Comparison of ENCODE assay signal across 19 cellular contexts in genomic region chr1:118927421-118927820, GRCh38.
"Had no signal": no experiment of that assay in that cellular context is flagged by ENCODE, and none has a peak within 500 bp of the region (broad histone marks: within the 10 kb centered on the region; RNA-seq: fewer than 3 reads in every experiment).

No MANE protein-coding gene starts in this region.

- H3K4me3 Mint-ChIP-seq: naive thymus-derived CD8-positive, alpha-beta T cell; stimulated activated effector memory CD8-positive, alpha-beta T cell treated with anti-CD3 and anti-CD28 coated beads, Interleukin-12 subunit alpha, Interleukin-12 subunit beta, amount 100 ng/mL, for 72 hours had no signal

- H3K4me1 ChIP-seq: heart right ventricle, suprapubic skin, thyroid gland, upper lobe of left lung, uterus had no signal

- H3K36me3 Mint-ChIP-seq: naive thymus-derived CD8-positive, alpha-beta T cell; stimulated activated effector memory CD8-positive, alpha-beta T cell treated with anti-CD3 and anti-CD28 coated beads, Interleukin-12 subunit alpha, Interleukin-12 subunit beta, amount 100 ng/mL, for 72 hours had no signal

- H3K4me3 ChIP-seq: heart right ventricle, smooth muscle cell, suprapubic skin, thyroid gland, upper lobe of left lung, uterus had no signal

- H3K27ac Mint-ChIP-seq: naive thymus-derived CD8-positive, alpha-beta T cell; stimulated activated effector memory CD8-positive, alpha-beta T cell treated with anti-CD3 and anti-CD28 coated beads, Interleukin-12 subunit alpha, Interleukin-12 subunit beta, amount 100 ng/mL, for 72 hours had no signal

- H3K4me1 Mint-ChIP-seq: naive thymus-derived CD8-positive, alpha-beta T cell; stimulated activated effector memory CD8-positive, alpha-beta T cell treated with anti-CD3 and anti-CD28 coated beads, Interleukin-12 subunit alpha, Interleukin-12 subunit beta, amount 100 ng/mL, for 72 hours had no signal

- H3K9me3 ChIP-seq: heart right ventricle, neutrophil, suprapubic skin, thyroid gland, upper lobe of left lung, uterus had no signal

- ATAC-seq: esophagus mucosa; heart right ventricle; naive thymus-derived CD8-positive, alpha-beta T cell; right cardiac atrium; stimulated activated effector memory CD8-positive, alpha-beta T cell treated with anti-CD3 and anti-CD28 coated beads, Interleukin-12 subunit alpha, Interleukin-12 subunit beta, amount 100 ng/mL, for 72 hours; stimulated activated naive CD8-positive, alpha-beta T cell treated with anti-CD3 and anti-CD28 coated beads, Interleukin-15, Interleukin-2, amounts not matched to agents 100 U/mL and 50 U/mL, for 24 hours had no signal

- H3K27ac ChIP-seq: heart right ventricle, neutrophil, suprapubic skin, thyroid gland, upper lobe of left lung, uterus had no signal

- H3K4me2 ChIP-seq: smooth muscle cell had no signal

- DNase-seq: effector memory CD4-positive, alpha-beta T cell; heart right ventricle; hypothalamus; kidney glomerular epithelial cell; mesendoderm; naive thymus-derived CD8-positive, alpha-beta T cell; posterior cingulate gyrus; right cardiac atrium; stimulated activated CD4-positive, alpha-beta T cell treated with anti-CD3 and anti-CD28 coated beads, Interleukin-4, amount 100 ng/mL, for 1 hour; stimulated activated CD8-positive, alpha-beta memory T cell treated with anti-CD3 and anti-CD28 coated beads, Interleukin-4, amount 100 ng/mL, for 48 hours; stimulated activated naive CD8-positive, alpha-beta T cell treated with anti-CD3 and anti-CD28 coated beads, Interleukin-15, Interleukin-2, amounts not matched to agents 100 U/mL and 50 U/mL, for 24 hours; thyroid gland; upper lobe of left lung; uterus had no signal

- H3K27me3 ChIP-seq: heart right ventricle, neutrophil, suprapubic skin, thyroid gland, upper lobe of left lung, uterus had no signal

- H3K36me3 ChIP-seq: heart right ventricle, neutrophil, suprapubic skin, thyroid gland, upper lobe of left lung, uterus had no signal
